3 cellular contexts compared by ENCODE assay signal in genomic region chr12:116575754-116576153, GRCh38. TPM values are rescaled to one million over a fixed set of nuclear protein-coding genes. Genes with fewer than 3 reads are reported as not detected.
"Had no signal": no experiment of that assay in that cellular context is flagged by ENCODE, and none has a peak within 500 bp of the region (broad histone marks: within the 10 kb centered on the region; RNA-seq: fewer than 3 reads in every experiment).

No MANE protein-coding gene starts in this region.

RNA-seq across cellular contexts. Expression of gene MAP1LC3B2, which starts 16.6 kb away (rescaled TPM):
- total RNA-seq: OCI-LY7, SJCRH30, SK-MEL-5 had no signal
